16 cellular contexts compared by ENCODE assay signal in genomic region chr1:151294748-151295462, GRCh38. TPM values are rescaled to one million over a fixed set of nuclear protein-coding genes. Genes with fewer than 3 reads are reported as not detected.
DNase-seq lines count a peak whose midpoint lies in the region; ATAC-seq and TF ChIP-seq lines count a peak whose summit lies in the region.
"Had no signal": no experiment of that assay in that cellular context is flagged by ENCODE, and none has a peak within 500 bp of the region (broad histone marks: within the 10 kb centered on the region; RNA-seq: fewer than 3 reads in every experiment).

No MANE protein-coding gene starts in this region.

- CTCF ChIA-PET in activated CD8-positive, alpha-beta T cell treated with anti-CD3 and anti-CD28 coated beads for 36 hours (lab: Charles Lee), result interaction anchor here (0.5 to 11.2 kb wide), 5 partner anchors 11 to 79 kb away, joined by 3 to 238 read pairs (median 3); no protein-coding TSS in a partner anchor
- CTCF ChIA-PET in activated CD8-positive, alpha-beta T cell treated with anti-CD3 and anti-CD28 coated beads, Interleukin-2, amount 10 ng/mL, durations not matched to agents 7 days and 5 days (lab: Charles Lee), result interaction anchor here (1.0 to 8.0 kb wide), 5 partner anchors 11 to 68 kb away, joined by 3 to 99 read pairs (median 4); no protein-coding TSS in a partner anchor

- H3K4me1 ChIP-seq in smooth muscle cell (ENCODE audit: low read depth), result peaks cover 6% of the 10 kb centered on the region
- H3K4me1 ChIP-seq: body of pancreas, gastrocnemius medialis had no signal

- DNase-seq in activated CD8-positive, alpha-beta T cell treated with anti-CD3 and anti-CD28 coated beads for 36 hours, result no peak
- DNase-seq in activated CD8-positive, alpha-beta T cell treated with anti-CD3 and anti-CD28 coated beads, Interleukin-2, amount 10 ng/mL, durations not matched to agents 7 days and 5 days, result no peak
- peak in 37 of 56 donors; percentile 9 to 84 (median 43) for DNase-seq in amygdala (lab: John Stamatoyannopoulos, UW)
- no peak for DNase-seq in immature natural killer cell
- DNase-seq in DMS 273 treated with DMSO at 0.1 percent for 48 hours (lab: John Stamatoyannopoulos, UW), result no peak
- no peak for DNase-seq in smooth muscle cell (lab: John Stamatoyannopoulos, UW; ENCODE audit: unreplicated experiment)
- DNase-seq: body of pancreas, gastrocnemius medialis, Kasumi-1, left cardiac atrium, NCI-H187 treated with DMSO at 0.1 percent for 48 hours, stomach had no signal

- no peak for TF ChIP-seq CTCF in activated CD8-positive, alpha-beta T cell treated with anti-CD3 and anti-CD28 coated beads for 36 hours (IDR thresholded peaks at IDR 0.05)
- TF ChIP-seq CTCF in smooth muscle cell (IDR thresholded peaks at IDR 0.05; ENCODE audit: borderline replicate concordance, insufficient read depth, poor library complexity, severe bottlenecking), result no peak

- intact Hi-C loops in activated CD8-positive, alpha-beta T cell treated with anti-CD3 and anti-CD28 coated beads for 36 hours (cut with micrococcal nuclease), result no loop called here

- H3K36me3 Mint-ChIP-seq in activated CD8-positive, alpha-beta T cell treated with anti-CD3 and anti-CD28 coated beads for 36 hours (ENCODE audit: low read depth), result peaks cover 20% of the 10 kb centered on the region
- peaks cover 63% of the 10 kb centered on the region for H3K36me3 Mint-ChIP-seq in activated CD8-positive, alpha-beta T cell treated with anti-CD3 and anti-CD28 coated beads, Interleukin-2, amount 10 ng/mL, durations not matched to agents 7 days and 5 days (ENCODE audit: low read depth)
- peaks cover 10 to 34% (median 24%) of the 10 kb centered on the region in 3 donors for H3K36me3 Mint-ChIP-seq in immature natural killer cell
- H3K36me3 Mint-ChIP-seq in stimulated activated memory B cell treated with anti-CD40 and anti-IgM and Interleukin-4, amounts not matched to agents 10 μg/mL and 1 μg/mL and 100 μg/mL, for 72 hours, result peaks cover 54% of the 10 kb centered on the region

- 87% methylated on average over 2 of the region's 2 CpGs for WGBS in smooth muscle cell (ENCODE audit: low lambda C conversion rate)

- H3K27me3 Mint-ChIP-seq in activated CD8-positive, alpha-beta T cell treated with anti-CD3 and anti-CD28 coated beads for 36 hours, result no peaks in the 10 kb centered on the region
- H3K27me3 Mint-ChIP-seq in activated CD8-positive, alpha-beta T cell treated with anti-CD3 and anti-CD28 coated beads, Interleukin-2, amount 10 ng/mL, durations not matched to agents 7 days and 5 days (ENCODE audit: low read depth), result no peaks in the 10 kb centered on the region
- peaks cover 5 to 23% (median 18%) of the 10 kb centered on the region in 3 donors for H3K27me3 Mint-ChIP-seq in immature natural killer cell (ENCODE audit: low read depth in 3 of 3)
- no peaks in the 10 kb centered on the region for H3K27me3 Mint-ChIP-seq in stimulated activated memory B cell treated with anti-CD40 and anti-IgM and Interleukin-4, amounts not matched to agents 10 μg/mL and 1 μg/mL and 100 μg/mL, for 72 hours

- peaks cover 19% of the 10 kb centered on the region for H3K36me3 ChIP-seq in smooth muscle cell (ENCODE audit: low read depth)

- no peak overlapping the region for H3K9ac ChIP-seq in smooth muscle cell (ENCODE audit: low read depth)

- no peaks in the 10 kb centered on the region for H4K20me1 ChIP-seq in smooth muscle cell (ENCODE audit: low read depth)

- H3K9me3 Mint-ChIP-seq in activated CD8-positive, alpha-beta T cell treated with anti-CD3 and anti-CD28 coated beads for 36 hours, result no peaks in the 10 kb centered on the region
- no peaks in the 10 kb centered on the region for H3K9me3 Mint-ChIP-seq in activated CD8-positive, alpha-beta T cell treated with anti-CD3 and anti-CD28 coated beads, Interleukin-2, amount 10 ng/mL, durations not matched to agents 7 days and 5 days (ENCODE audit: insufficient read depth)
- H3K9me3 Mint-ChIP-seq in immature natural killer cell, result no peaks in the 10 kb centered on the region
- H3K9me3 Mint-ChIP-seq in stimulated activated memory B cell treated with anti-CD40 and anti-IgM and Interleukin-4, amounts not matched to agents 10 μg/mL and 1 μg/mL and 100 μg/mL, for 72 hours, result no peaks in the 10 kb centered on the region

- POLR2A ChIA-PET in activated CD8-positive, alpha-beta T cell treated with anti-CD3 and anti-CD28 coated beads for 36 hours (lab: Charles Lee), result interaction anchor here (0.5 to 4.6 kb wide), 9 partner anchors 8 to 117 kb away, joined by 3 to 35 read pairs (median 6); partner anchors contain the start of gene ZNF687
- POLR2A ChIA-PET in activated CD8-positive, alpha-beta T cell treated with anti-CD3 and anti-CD28 coated beads, Interleukin-2, amount 10 ng/mL, durations not matched to agents 7 days and 5 days (lab: Charles Lee), result interaction anchor here (0.9 to 1.3 kb wide), 3 partner anchors 9 to 13 kb away, joined by 3 to 8 read pairs (median 3); partner anchors contain the start of gene ZNF687

- H3K4me3 Mint-ChIP-seq in activated CD8-positive, alpha-beta T cell treated with anti-CD3 and anti-CD28 coated beads for 36 hours, result no peak overlapping the region
- H3K4me3 Mint-ChIP-seq in activated CD8-positive, alpha-beta T cell treated with anti-CD3 and anti-CD28 coated beads, Interleukin-2, amount 10 ng/mL, durations not matched to agents 7 days and 5 days, result no peak overlapping the region
- no peak overlapping the region for H3K4me3 Mint-ChIP-seq in immature natural killer cell
- no peak overlapping the region for H3K4me3 Mint-ChIP-seq in stimulated activated memory B cell treated with anti-CD40 and anti-IgM and Interleukin-4, amounts not matched to agents 10 μg/mL and 1 μg/mL and 100 μg/mL, for 72 hours

- H3K27ac Mint-ChIP-seq in activated CD8-positive, alpha-beta T cell treated with anti-CD3 and anti-CD28 coated beads for 36 hours, result peak overlapping the region; percentile 2
- H3K27ac Mint-ChIP-seq in activated CD8-positive, alpha-beta T cell treated with anti-CD3 and anti-CD28 coated beads, Interleukin-2, amount 10 ng/mL, durations not matched to agents 7 days and 5 days, result no peak overlapping the region
- peak overlapping the region; percentile 71 to 95 (median 80) for H3K27ac Mint-ChIP-seq in immature natural killer cell
- H3K27ac Mint-ChIP-seq in stimulated activated memory B cell treated with anti-CD40 and anti-IgM and Interleukin-4, amounts not matched to agents 10 μg/mL and 1 μg/mL and 100 μg/mL, for 72 hours, result peak overlapping the region; percentile 49

- no peaks in the 10 kb centered on the region for H3K27me3 ChIP-seq in smooth muscle cell (ENCODE audit: low read depth)
- H3K27me3 ChIP-seq: body of pancreas, gastrocnemius medialis, stomach had no signal

- no peak overlapping the region for H3K4me2 ChIP-seq in smooth muscle cell

- H3K4me1 Mint-ChIP-seq in activated CD8-positive, alpha-beta T cell treated with anti-CD3 and anti-CD28 coated beads for 36 hours (ENCODE audit: low read depth), result peaks cover 2% of the 10 kb centered on the region
- peaks cover 1% of the 10 kb centered on the region for H3K4me1 Mint-ChIP-seq in activated CD8-positive, alpha-beta T cell treated with anti-CD3 and anti-CD28 coated beads, Interleukin-2, amount 10 ng/mL, durations not matched to agents 7 days and 5 days (ENCODE audit: low read depth)
- H3K4me1 Mint-ChIP-seq in immature natural killer cell, result peaks cover 34 to 40% of the 10 kb centered on the region in 2 donors
- peaks cover 26% of the 10 kb centered on the region for H3K4me1 Mint-ChIP-seq in stimulated activated memory B cell treated with anti-CD40 and anti-IgM and Interleukin-4, amounts not matched to agents 10 μg/mL and 1 μg/mL and 100 μg/mL, for 72 hours

- H3F3A ChIP-seq in smooth muscle cell (ENCODE audit: low read depth), result no peaks in the 10 kb centered on the region

- no peak overlapping the region for H3K27ac ChIP-seq in smooth muscle cell (ENCODE audit: low read depth)
- H3K27ac ChIP-seq: body of pancreas, gastrocnemius medialis, stomach had no signal

- H3K9me3 ChIP-seq in smooth muscle cell (replicated peaks; ENCODE audit: low read depth), result no peaks in the 10 kb centered on the region
- H3K9me3 ChIP-seq: body of pancreas, gastrocnemius medialis, stomach had no signal

- ATAC-seq in activated CD8-positive, alpha-beta T cell treated with anti-CD3 and anti-CD28 coated beads for 36 hours, result no peak
- ATAC-seq in activated CD8-positive, alpha-beta T cell treated with anti-CD3 and anti-CD28 coated beads, Interleukin-2, amount 10 ng/mL, durations not matched to agents 7 days and 5 days, result no peak
- no peak for ATAC-seq in stimulated activated memory B cell treated with anti-CD40 and anti-IgM and Interleukin-4, amounts not matched to agents 10 μg/mL and 1 μg/mL and 100 μg/mL, for 72 hours
- no peak for ATAC-seq in GM18909 (IDR thresholded peaks at IDR 0.05; ENCODE audit: poor library complexity, unreplicated experiment)
- ATAC-seq: activated CD4-positive, CD25-positive, alpha-beta regulatory T cell treated with anti-CD3 and anti-CD28 coated beads, Interleukin-2, amount 50 U/mL, for 24 hours; body of pancreas; gastrocnemius medialis; left cardiac atrium; sciatic nerve had no signal

- no peak overlapping the region for H3K4me3 ChIP-seq in smooth muscle cell
- H3K4me3 ChIP-seq: body of pancreas, gastrocnemius medialis, stomach had no signal

- H2AFZ ChIP-seq in smooth muscle cell (ENCODE audit: low read depth), result no peak overlapping the region

- H3K79me2 ChIP-seq in smooth muscle cell (ENCODE audit: low read depth), result no peaks in the 10 kb centered on the region

RNA-seq across cellular contexts. Expression of gene ZNF687, which starts 12.8 kb away (rescaled TPM):
- 10 to 100 TPM; 27.3 to 29.5 TPM for total RNA-seq in activated CD8-positive, alpha-beta T cell treated with anti-CD3 and anti-CD28 coated beads for 36 hours
- total RNA-seq in activated CD8-positive, alpha-beta T cell treated with anti-CD3 and anti-CD28 coated beads, Interleukin-2, amount 10 ng/mL, durations not matched to agents 7 days and 5 days, result 10 to 100 TPM; 25.5 to 26.6 TPM
- polyA plus RNA-seq in immature natural killer cell (1 to 10 TPM in 2 of 3 donors, under 1 TPM in 1; 0.11 to 1.8 (median 1.5) TPM), smooth muscle cell (2.4 and 4.2 TPM in 2 replicates)
- total RNA-seq in smooth muscle cell, result 10.7 and 13.1 TPM in 2 replicates

RNA-seq across cellular contexts. Expression of gene PI4KB, which starts 32.3 kb away (rescaled TPM):
- total RNA-seq in activated CD8-positive, alpha-beta T cell treated with anti-CD3 and anti-CD28 coated beads for 36 hours, result 10 to 100 TPM; 46.6 to 47.3 TPM
- total RNA-seq in activated CD8-positive, alpha-beta T cell treated with anti-CD3 and anti-CD28 coated beads, Interleukin-2, amount 10 ng/mL, durations not matched to agents 7 days and 5 days, result 10 to 100 TPM; 56.0 to 70.2 TPM
- polyA plus RNA-seq in immature natural killer cell (10 to 100 TPM; 35.1 to 65.7 (median 57.9) TPM), smooth muscle cell (46.7 and 58.7 TPM in 2 replicates)
- 28.0 and 32.2 TPM in 2 replicates for total RNA-seq in smooth muscle cell

RNA-seq across cellular contexts. Expression of gene PSMD4, which starts 40.4 kb away (rescaled TPM):
- 100 to 1,000 TPM; 203 to 214 TPM for total RNA-seq in activated CD8-positive, alpha-beta T cell treated with anti-CD3 and anti-CD28 coated beads for 36 hours
- total RNA-seq in activated CD8-positive, alpha-beta T cell treated with anti-CD3 and anti-CD28 coated beads, Interleukin-2, amount 10 ng/mL, durations not matched to agents 7 days and 5 days, result 100 to 1,000 TPM; 194 to 210 TPM
- polyA plus RNA-seq in immature natural killer cell (100 to 1,000 TPM; 246 to 364 (median 282) TPM), smooth muscle cell (192 and 198 TPM in 2 replicates)
- 97.2 and 109 TPM in 2 replicates for total RNA-seq in smooth muscle cell

RNA-seq across cellular contexts. Expression of gene RFX5, which starts 52.1 kb away (rescaled TPM):
- 10 to 100 TPM; 55.6 to 55.7 TPM for total RNA-seq in activated CD8-positive, alpha-beta T cell treated with anti-CD3 and anti-CD28 coated beads for 36 hours
- 10 to 100 TPM; 59.3 to 63.9 TPM for total RNA-seq in activated CD8-positive, alpha-beta T cell treated with anti-CD3 and anti-CD28 coated beads, Interleukin-2, amount 10 ng/mL, durations not matched to agents 7 days and 5 days
- polyA plus RNA-seq in immature natural killer cell, result 10 to 100 TPM; 30.0 to 37.8 (median 37.1) TPM
- total RNA-seq in smooth muscle cell, result 22.7 and 53.0 TPM in 2 replicates
- polyA plus RNA-seq in smooth muscle cell, result 12.4 and 16.3 TPM in 2 replicates

Comparison
In these comparisons a context has a peak if more than half of its experiments do, and no peak if none do; other contexts are left out.
1. DNase-seq: peak in amygdala (37 of 56); none in activated CD8-positive, alpha-beta T cell treated with anti-CD3 and anti-CD28 coated beads for 36 hours (single experiment), activated CD8-positive, alpha-beta T cell treated with anti-CD3 and anti-CD28 coated beads, Interleukin-2, amount 10 ng/mL, durations not matched to agents 7 days and 5 days (single experiment), immature natural killer cell (0 of 3), DMS 273 treated with DMSO at 0.1 percent for 48 hours (single experiment) and smooth muscle cell (single experiment).